ENCODE assay signal across 2 cellular contexts in genomic region chr1:211529453-211529852, GRCh38.
TF ChIP-seq lines count a peak whose summit lies in the region.

No MANE protein-coding gene starts in this region.

TF ChIP-seq in HEK293, 187 proteins besides CTCF, POLR2A, EP300 and RAD21 (continued from another document):
- TF ChIP-seq ZNF223 (tag by site-specific recombination; IDR thresholded peaks at IDR 0.05) (no peak), ZFHX2 (tag by site-specific recombination; conservative IDR thresholded peaks at IDR 0.05) (peak; percentile 86), EGR2 (tag by site-specific recombination; IDR thresholded peaks at IDR 0.05; ENCODE audit: low read depth) (peak; percentile 93), TCF7L2 (IDR thresholded peaks at IDR 0.05; ENCODE audit: borderline replicate concordance, low read depth, low read length) (no peak), ZSCAN4 (tag by site-specific recombination; IDR thresholded peaks at IDR 0.05) (no peak)

TF ChIP-seq in K562, 482 proteins besides CTCF, POLR2A, EP300 and RAD21:
- TF ChIP-seq, protein P1, sequence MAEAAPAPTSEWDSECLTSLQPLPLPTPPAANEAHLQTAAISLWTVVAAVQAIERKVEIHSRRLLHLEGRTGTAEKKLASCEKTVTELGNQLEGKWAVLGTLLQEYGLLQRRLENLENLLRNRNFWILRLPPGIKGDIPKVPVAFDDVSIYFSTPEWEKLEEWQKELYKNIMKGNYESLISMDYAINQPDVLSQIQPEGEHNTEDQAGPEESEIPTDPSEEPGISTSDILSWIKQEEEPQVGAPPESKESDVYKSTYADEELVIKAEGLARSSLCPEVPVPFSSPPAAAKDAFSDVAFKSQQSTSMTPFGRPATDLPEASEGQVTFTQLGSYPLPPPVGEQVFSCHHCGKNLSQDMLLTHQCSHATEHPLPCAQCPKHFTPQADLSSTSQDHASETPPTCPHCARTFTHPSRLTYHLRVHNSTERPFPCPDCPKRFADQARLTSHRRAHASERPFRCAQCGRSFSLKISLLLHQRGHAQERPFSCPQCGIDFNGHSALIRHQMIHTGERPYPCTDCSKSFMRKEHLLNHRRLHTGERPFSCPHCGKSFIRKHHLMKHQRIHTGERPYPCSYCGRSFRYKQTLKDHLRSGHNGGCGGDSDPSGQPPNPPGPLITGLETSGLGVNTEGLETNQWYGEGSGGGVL (CRISPR knock-in tag; IDR thresholded peaks at IDR 0.05): no peak
- TF ChIP-seq PRDM10 (IDR thresholded peaks at IDR 0.05; ENCODE audit: partially characterized antibody): peak; percentile 36
- no peak for TF ChIP-seq HBP1 (CRISPR knock-in tag; IDR thresholded peaks at IDR 0.05)
- peak; percentile 43; the same call in 1 of the 2 replicates for TF ChIP-seq EGR1 (conservative IDR thresholded peaks at IDR 0.05)
